12 cellular contexts compared by ENCODE assay signal in the genomic region with DNA sequence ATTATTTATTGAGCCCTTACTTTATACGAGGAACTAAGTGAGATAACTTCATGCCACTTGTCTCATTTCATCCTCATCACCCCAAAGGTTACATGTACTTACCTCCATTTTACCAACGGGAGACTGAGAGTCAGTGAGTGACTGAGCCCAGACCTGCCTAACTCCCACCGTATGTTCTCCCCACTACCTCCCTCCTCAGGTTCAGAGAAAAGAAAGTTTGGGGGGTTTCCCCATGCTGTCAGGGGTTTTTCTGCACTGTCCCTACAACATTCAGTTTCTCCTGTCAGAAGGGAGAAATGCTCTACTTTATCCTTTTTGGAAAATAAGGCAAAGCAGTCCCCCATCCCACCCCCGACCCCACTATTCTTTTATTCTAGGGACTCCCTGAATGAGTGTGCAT.
"Had no signal": no experiment of that assay in that cellular context is flagged by ENCODE, and none has a peak within 500 bp of the region (broad histone marks: within the 10 kb centered on the region; RNA-seq: fewer than 3 reads in every experiment).

No MANE protein-coding gene starts in this region.

- ATAC-seq: gastrocnemius medialis, heart right ventricle, left colon, lower lobe of right lung had no signal

- H3K4me3 ChIP-seq: gastrocnemius medialis, heart right ventricle, lower lobe of right lung, right atrium auricular region, skin epidermis, tibial artery had no signal

- H3K36me3 ChIP-seq: gastrocnemius medialis, heart right ventricle, lower lobe of right lung, right atrium auricular region, tibial artery had no signal

- H3K27me3 ChIP-seq: gastrocnemius medialis, heart right ventricle, right atrium auricular region, tibial artery had no signal

- H3K4me1 ChIP-seq: gastrocnemius medialis, lower lobe of right lung, tibial artery had no signal

- DNase-seq: activated CD4-positive, alpha-beta T cell treated with anti-CD3 and anti-CD28 coated beads, Interleukin-2, amount 50 U/mL, for 4 hours; gastrocnemius medialis; heart right ventricle; lower lobe of right lung; nephron progenitor cell; occipital lobe; stimulated activated CD4-positive, alpha-beta T cell treated with anti-CD3 and anti-CD28 coated beads, Interleukin-4, amount 100 ng/mL, for 1 hour; stimulated activated naive B cell treated with anti-CD40 and anti-IgM and Interleukin-4, amounts not matched to agents 10 μg/mL and 1 μg/mL and 100 μg/mL, for 72 hours; tibial artery had no signal

- H3K9me3 ChIP-seq: gastrocnemius medialis had no signal

- H3K27ac ChIP-seq: gastrocnemius medialis, heart right ventricle, lower lobe of right lung, right atrium auricular region, skin epidermis, tibial artery had no signal
